Comparison of ENCODE assay signal across 10 cellular contexts in genomic region chr1:1847061-1847460, GRCh38. TPM values are rescaled to one million over a fixed set of nuclear protein-coding genes. Genes with fewer than 3 reads are reported as not detected.
A peak's percentile ranks its signal among the peaks of the same experiment; 100 is the strongest.
DNase-seq lines count a peak whose midpoint lies in the region; ATAC-seq and TF ChIP-seq lines count a peak whose summit lies in the region.
"Had no signal": no experiment of that assay in that cellular context is flagged by ENCODE, and none has a peak within 500 bp of the region (broad histone marks: within the 10 kb centered on the region; RNA-seq: fewer than 3 reads in every experiment).

No MANE protein-coding gene starts in this region.

- peak overlapping the region; percentile 35 for H3K27ac ChIP-seq in WERI-Rb-1

- peaks cover 8% of the 10 kb centered on the region for H3K36me3 ChIP-seq in WERI-Rb-1

- H3K9me3 ChIP-seq in WERI-Rb-1 (ENCODE audit: severe bottlenecking), result no peaks in the 10 kb centered on the region

- DNase-seq in G401 (ENCODE audit: low spot score), result peak; percentile 63
- no peak for DNase-seq in WERI-Rb-1
- DNase-seq in left ventricle myocardium superior, result no peak
- peak; percentile 82 for DNase-seq in retinal pigment epithelial cell (ENCODE audit: low read depth)
- DNase-seq in NCI-H1436 (lab: John Stamatoyannopoulos, UW), result no peak
- DNase-seq: posterior cingulate gyrus had no signal

- ATAC-seq in left ventricle myocardium superior (peak; percentile 81), HG02938 (IDR thresholded peaks at IDR 0.05; ENCODE audit: unreplicated experiment) (no peak), HG02623 (IDR thresholded peaks at IDR 0.05; ENCODE audit: unreplicated experiment) (no peak), GM18858 (IDR thresholded peaks at IDR 0.05; ENCODE audit: unreplicated experiment) (no peak)
- ATAC-seq: esophagus mucosa had no signal

- TF ChIP-seq CTCF in WERI-Rb-1 (IDR thresholded peaks at IDR 0.05; ENCODE audit: low read depth, low read length) (no peak), retinal pigment epithelial cell (conservative IDR thresholded peaks at IDR 0.05; ENCODE audit: low read depth, low read length) (no peak)

- H3K4me3 ChIP-seq in WERI-Rb-1 (ENCODE audit: low read depth, low read length), result no peak overlapping the region
- no peak overlapping the region for H3K4me3 ChIP-seq in retinal pigment epithelial cell (ENCODE audit: low read length)

- H3K27me3 ChIP-seq in WERI-Rb-1 (ENCODE audit: insufficient read depth, low read depth, severe bottlenecking), result no peaks in the 10 kb centered on the region

- intact Hi-C loops in left ventricle myocardium superior (cut with micrococcal nuclease), result no loop called here

- in situ Hi-C loops in G401 (cut with HindIII; ENCODE audit: low sequenced_read_pairs), result no loop called here

RNA-seq across cellular contexts. Expression of gene GNB1, which starts 43.8 kb away (rescaled TPM):
- 306 and 351 TPM in 2 replicates for total RNA-seq in G401 (2014; rRNA removed; shearing (Covaris generic))
- 172 TPM for total RNA-seq in left ventricle myocardium superior

Comparison
In these comparisons a context has a peak if more than half of its experiments do, and no peak if none do; other contexts are left out.
1. DNase-seq: peak in G401 (single experiment) and retinal pigment epithelial cell (single experiment); none in WERI-Rb-1 (single experiment), left ventricle myocardium superior (single experiment) and NCI-H1436 (single experiment).